ENCODE assay signal across 8 cellular contexts in genomic region chr6:63802606-63803206, GRCh38.
DNase-seq lines count a peak whose midpoint lies in the region; ATAC-seq and TF ChIP-seq lines count a peak whose summit lies in the region.

No MANE protein-coding gene starts in this region.

- no peak overlapping the region for H3K27ac Mint-ChIP-seq in activated naive CD4-positive, alpha-beta T cell treated with anti-CD3 and anti-CD28 coated beads, Interleukin-2, amount 50 U/mL, for 72 hours

- H3K36me3 ChIP-seq in colonic mucosa (no peaks in the 10 kb centered on the region), osteoblast (ENCODE audit: insufficient read depth, low read length) (no peaks in the 10 kb centered on the region)

- ATAC-seq in activated naive CD4-positive, alpha-beta T cell treated with anti-CD3 and anti-CD28 coated beads, Interleukin-2, amount 50 U/mL, for 72 hours: no peak

- intact Hi-C loops in colonic mucosa (cut with DNase I): no loop called here

- no peak overlapping the region for H3K4me3 ChIP-seq in colonic mucosa
- H3K4me3 ChIP-seq in osteoblast (ENCODE audit: insufficient read depth, low read length): no peak overlapping the region

- no peaks in the 10 kb centered on the region for H3K27me3 ChIP-seq in colonic mucosa
- H3K27me3 ChIP-seq in osteoblast (ENCODE audit: insufficient read depth, low read length): no peaks in the 10 kb centered on the region

- no peak overlapping the region for H2AFZ ChIP-seq in osteoblast (ENCODE audit: low read length)

- peak; percentile 43 for DNase-seq in M059J (ENCODE audit: low read depth)
- DNase-seq in colonic mucosa: no peak
- no peak for DNase-seq in osteoblast (ENCODE audit: insufficient read length, low spot score, missing footprints)
- no peak for DNase-seq in activated naive CD4-positive, alpha-beta T cell treated with anti-CD3 and anti-CD28 coated beads, Interleukin-2, amount 50 U/mL, for 72 hours (ENCODE audit: low spot score in 2 of 2)
- no peak for DNase-seq in activated CD4-positive, CD25-positive, alpha-beta regulatory T cell treated with anti-CD3 and anti-CD28 coated beads, Interleukin-2, amount 50 U/mL, for 72 hours
- no peak for DNase-seq in HuH-7 (ENCODE audit: low spot score)
- DNase-seq in DMS79 treated with DMSO at 0.1 percent for 48 hours (lab: John Stamatoyannopoulos, UW): no peak

- no peak overlapping the region for H3K4me2 ChIP-seq in osteoblast (ENCODE audit: insufficient read depth, low read length)

- H3K9me3 ChIP-seq in colonic mucosa (no peaks in the 10 kb centered on the region), osteoblast (ENCODE audit: low read depth, low read length) (no peaks in the 10 kb centered on the region)

- no peaks in the 10 kb centered on the region for H3K36me3 Mint-ChIP-seq in activated naive CD4-positive, alpha-beta T cell treated with anti-CD3 and anti-CD28 coated beads, Interleukin-2, amount 50 U/mL, for 72 hours

- no peaks in the 10 kb centered on the region for H4K20me1 ChIP-seq in osteoblast (ENCODE audit: insufficient read depth, low read length)

- H3K9me3 Mint-ChIP-seq in activated naive CD4-positive, alpha-beta T cell treated with anti-CD3 and anti-CD28 coated beads, Interleukin-2, amount 50 U/mL, for 72 hours: no peaks in the 10 kb centered on the region

- TF ChIP-seq CTCF in GM12872 (IDR thresholded peaks at IDR 0.05; ENCODE audit: insufficient read depth, low read depth, low read length) (peak; percentile 53), colonic mucosa (IDR thresholded peaks at IDR 0.05) (peak; percentile 54), osteoblast (IDR thresholded peaks at IDR 0.05; ENCODE audit: extremely low read depth, low read depth, low read length) (peak; percentile 78)

- no peaks in the 10 kb centered on the region for H3K4me1 ChIP-seq in colonic mucosa
- H3K4me1 ChIP-seq in osteoblast (ENCODE audit: insufficient read depth, low read length): peaks cover 31% of the 10 kb centered on the region

- H3K27ac ChIP-seq in colonic mucosa: no peak overlapping the region
- H3K27ac ChIP-seq in osteoblast (ENCODE audit: low read depth, low read length): no peak overlapping the region

- no peaks in the 10 kb centered on the region for H3K79me2 ChIP-seq in osteoblast (ENCODE audit: insufficient read depth, low read length)

- no peak overlapping the region for H3K9ac ChIP-seq in colonic mucosa (ENCODE audit: low read depth in 2 of 2, low read length in 2 of 2)
